1 cellular context compared by ENCODE assay signal in the genomic region with DNA sequence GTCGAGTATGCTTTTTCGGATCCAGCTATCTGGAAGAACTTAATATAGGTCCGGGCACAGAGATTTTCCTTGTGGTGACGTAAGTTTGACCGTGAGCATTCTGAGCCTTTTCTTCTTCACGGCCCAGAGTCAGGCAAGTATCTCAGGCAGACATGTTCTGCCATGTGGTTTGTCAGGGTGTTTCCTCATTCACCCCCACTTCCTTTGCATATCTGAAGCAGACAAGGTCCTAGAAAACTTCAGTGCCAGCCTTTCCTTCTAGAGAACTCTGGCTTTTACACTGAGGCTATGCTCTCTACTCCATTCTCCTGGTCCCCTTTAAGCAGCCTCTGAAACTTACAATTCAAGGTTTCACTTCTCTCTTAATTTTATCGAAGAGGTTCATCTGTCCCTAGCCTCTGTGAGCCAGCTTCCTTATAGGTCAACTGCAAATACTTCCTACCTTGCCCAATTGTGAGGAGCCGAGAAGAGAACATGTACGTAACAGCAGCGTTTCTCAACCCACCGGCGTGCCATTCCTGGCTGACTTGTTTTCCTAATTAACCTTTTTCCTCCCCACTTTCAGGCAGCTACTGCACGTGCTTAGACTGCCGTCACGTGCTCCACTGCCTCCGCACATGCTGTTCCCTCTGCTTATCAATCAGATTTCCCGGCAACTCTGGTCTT.
TF ChIP-seq lines count a peak whose summit lies in the region.

No MANE protein-coding gene starts in this region.

TF ChIP-seq in IMR-90, 13 proteins besides CTCF, POLR2A, EP300 and RAD21 (continued from another document):
- TF ChIP-seq, protein P1, sequence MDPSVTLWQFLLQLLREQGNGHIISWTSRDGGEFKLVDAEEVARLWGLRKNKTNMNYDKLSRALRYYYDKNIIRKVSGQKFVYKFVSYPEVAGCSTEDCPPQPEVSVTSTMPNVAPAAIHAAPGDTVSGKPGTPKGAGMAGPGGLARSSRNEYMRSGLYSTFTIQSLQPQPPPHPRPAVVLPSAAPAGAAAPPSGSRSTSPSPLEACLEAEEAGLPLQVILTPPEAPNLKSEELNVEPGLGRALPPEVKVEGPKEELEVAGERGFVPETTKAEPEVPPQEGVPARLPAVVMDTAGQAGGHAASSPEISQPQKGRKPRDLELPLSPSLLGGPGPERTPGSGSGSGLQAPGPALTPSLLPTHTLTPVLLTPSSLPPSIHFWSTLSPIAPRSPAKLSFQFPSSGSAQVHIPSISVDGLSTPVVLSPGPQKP (IDR thresholded peaks at IDR 0.05; ENCODE audit: borderline replicate concordance, low read depth, low read length), result no peak
- no peak for TF ChIP-seq MAZ (IDR thresholded peaks at IDR 0.05; ENCODE audit: borderline replicate concordance, low read depth, low read length)
- TF ChIP-seq RFX5 (IDR thresholded peaks at IDR 0.05; ENCODE audit: low read depth, low read length), result no peak
- TF ChIP-seq, protein P2, sequence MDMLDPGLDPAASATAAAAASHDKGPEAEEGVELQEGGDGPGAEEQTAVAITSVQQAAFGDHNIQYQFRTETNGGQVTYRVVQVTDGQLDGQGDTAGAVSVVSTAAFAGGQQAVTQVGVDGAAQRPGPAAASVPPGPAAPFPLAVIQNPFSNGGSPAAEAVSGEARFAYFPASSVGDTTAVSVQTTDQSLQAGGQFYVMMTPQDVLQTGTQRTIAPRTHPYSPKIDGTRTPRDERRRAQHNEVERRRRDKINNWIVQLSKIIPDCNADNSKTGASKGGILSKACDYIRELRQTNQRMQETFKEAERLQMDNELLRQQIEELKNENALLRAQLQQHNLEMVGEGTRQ (IDR thresholded peaks at IDR 0.05; ENCODE audit: low read depth, low read length), result no peak
- TF ChIP-seq CHD1 (IDR thresholded peaks at IDR 0.05; ENCODE audit: low read depth, low read length), result no peak
- TF ChIP-seq RCOR1 (IDR thresholded peaks at IDR 0.05; ENCODE audit: insufficient replicate concordance, low read length), result no peak
- no peak for TF ChIP-seq SMC3 (IDR thresholded peaks at IDR 0.05; ENCODE audit: low read depth, low read length)
- TF ChIP-seq NFE2L2 (IDR thresholded peaks at IDR 0.05; ENCODE audit: low read depth, low read length), result no peak
- TF ChIP-seq FOS (IDR thresholded peaks at IDR 0.05; ENCODE audit: low read depth, low read length), result no peak
- TF ChIP-seq MXI1 (IDR thresholded peaks at IDR 0.05; ENCODE audit: borderline replicate concordance, low read depth, low read length), result no peak
